Comparison of ENCODE assay signal across 13 cellular contexts in the genomic region with DNA sequence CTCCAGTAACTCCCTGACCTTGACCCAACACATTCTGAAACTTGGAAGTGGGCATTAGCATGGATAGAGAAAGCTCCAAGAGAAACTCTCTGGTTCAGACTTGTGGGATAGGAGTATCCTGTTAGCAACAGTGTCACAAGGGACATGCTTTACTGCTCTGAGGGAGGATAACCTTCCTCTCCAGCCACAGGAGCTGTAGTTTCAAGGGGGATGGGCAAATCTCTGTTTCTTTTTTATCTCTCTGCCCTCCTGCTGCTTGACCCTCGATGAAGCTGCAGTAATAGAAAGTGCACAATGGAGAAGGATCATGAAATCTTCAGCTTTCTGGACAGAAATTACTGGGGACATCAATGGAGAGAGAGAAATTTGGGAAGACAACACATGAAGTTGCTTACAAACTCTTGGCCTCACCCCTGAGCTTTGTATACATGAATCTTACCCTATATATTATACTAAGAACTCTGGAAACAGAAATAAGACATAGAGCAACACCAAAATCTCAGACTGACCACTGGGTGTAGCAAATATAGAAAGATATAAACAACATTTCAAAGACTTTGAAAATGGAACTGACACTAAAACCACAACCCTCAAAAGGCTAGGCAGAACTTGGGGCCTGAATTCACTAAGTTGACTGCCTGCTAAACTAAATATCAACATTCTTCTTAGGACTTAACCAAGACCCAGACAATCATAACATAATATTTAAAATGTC.
A peak's percentile ranks its signal among the peaks of the same experiment; 100 is the strongest.
DNase-seq lines count a peak whose midpoint lies in the region; ATAC-seq and TF ChIP-seq lines count a peak whose summit lies in the region.
"Had no signal": no experiment of that assay in that cellular context is flagged by ENCODE, and none has a peak within 500 bp of the region (broad histone marks: within the 10 kb centered on the region; RNA-seq: fewer than 3 reads in every experiment).

No MANE protein-coding gene starts in this region.

- intact Hi-C loops in A673 (cut with micrococcal nuclease; ENCODE audit: unreplicated experiment) = no loop called here

- no peaks in the 10 kb centered on the region for H3K36me3 ChIP-seq in A673 (ENCODE audit: insufficient read depth, low read length, poor library complexity, severe bottlenecking)

- H3K4me3 ChIP-seq in GM12864 (ENCODE audit: low read depth, low read length) (no peak overlapping the region), A673 (ENCODE audit: low read depth, low read length, poor library complexity, severe bottlenecking) (no peak overlapping the region)
- H3K4me3 ChIP-seq: hepatocyte had no signal

- TF ChIP-seq CTCF in GM12864 (IDR thresholded peaks at IDR 0.05; ENCODE audit: low read depth, low read length, missing control alignments) (no peak), A673 (conservative IDR thresholded peaks at IDR 0.05; ENCODE audit: low read depth, low read length) (no peak)

- no peaks in the 10 kb centered on the region for H3K9me3 ChIP-seq in A673 (ENCODE audit: low read depth, low read length, poor library complexity, severe bottlenecking)

- DNase-seq in GM12864 (ENCODE audit: low read depth) (peak; percentile 55), OCI-M1 (lab: John Stamatoyannopoulos, UW) (peak; percentile 51), ecto neural progenitor cell (ENCODE audit: low spot score) (no peak), A673 (ENCODE audit: low spot score) (no peak), NCI-H2081 treated with DMSO at 0.1 percent for 48 hours (lab: John Stamatoyannopoulos, UW) (no peak)
- DNase-seq: NCI-H1417, NCI-H524, posterior cingulate gyrus had no signal

- no peak overlapping the region for H3K27ac ChIP-seq in A673 (ENCODE audit: low read depth, low read length, poor library complexity, severe bottlenecking)
- H3K27ac ChIP-seq: hepatocyte had no signal

- ATAC-seq in GM19455 (IDR thresholded peaks at IDR 0.05; ENCODE audit: unreplicated experiment) = peak; percentile 71
- ATAC-seq in HG02885 (IDR thresholded peaks at IDR 0.05; ENCODE audit: poor library complexity, unreplicated experiment) = peak; percentile 51
- no peak for ATAC-seq in HG03159 (IDR thresholded peaks at IDR 0.05; ENCODE audit: unreplicated experiment)
- ATAC-seq: Right ventricle myocardium inferior had no signal

- no peaks in the 10 kb centered on the region for H3K4me1 ChIP-seq in A673 (ENCODE audit: insufficient read depth, low read length, poor library complexity, severe bottlenecking)

- BruUV-seq in A673 (replicated peaks; lab: Mats Ljungman, UMichigan) = no TSS peak

- CTCF ChIA-PET in A673 (lab: Charles Lee) = no interaction called here

- H3K27me3 ChIP-seq in A673 (replicated peaks; ENCODE audit: insufficient read depth, low read depth, low read length, poor library complexity) = no peaks in the 10 kb centered on the region
- H3K27me3 ChIP-seq: hepatocyte had no signal

- POLR2A ChIA-PET in A673 (lab: Charles Lee; ENCODE audit: low non-redundant PET) = no interaction called here

Comparison
In these comparisons a context has a peak if more than half of its experiments do, and no peak if none do; other contexts are left out.
1. DNase-seq: peak in GM12864 (single experiment) and OCI-M1 (single experiment); none in ecto neural progenitor cell (single experiment), A673 (single experiment) and NCI-H2081 treated with DMSO at 0.1 percent for 48 hours (single experiment).